ENCODE assay signal across 1 cellular context in genomic region chr1:244451951-244452795, GRCh38.
A peak's percentile ranks its signal among the peaks of the same experiment; 100 is the strongest.
TF ChIP-seq lines count a peak whose summit lies in the region.

No MANE protein-coding gene starts in this region.

TF ChIP-seq in K562, 482 proteins besides CTCF, POLR2A, EP300 and RAD21 (continued from another document and continues in another):
- TF ChIP-seq RBM22 (IDR thresholded peaks at IDR 0.05; ENCODE audit: low read depth, low read length, poor library complexity, severe bottlenecking) (no peak), STAT5B (CRISPR knock-in tag; IDR thresholded peaks at IDR 0.05) (no peak), GTF3C2 (IDR thresholded peaks at IDR 0.05; ENCODE audit: borderline replicate concordance, extremely low read depth, insufficient read length) (no peak), ZBTB5 (IDR thresholded peaks at IDR 0.05) (no peak), ELF4 (CRISPR knock-in tag; IDR thresholded peaks at IDR 0.05) (0 out of 2 replicates have a peak, but pooled peaks have one; percentile 21), RBM25 (IDR thresholded peaks at IDR 0.05; ENCODE audit: low read depth, low read length, severe bottlenecking) (peak; percentile 82), SP2 (IDR thresholded peaks at IDR 0.05; ENCODE audit: extremely low read depth, low read depth, low read length, poor library complexity, severe bottlenecking) (no peak), XRCC4 (IDR thresholded peaks at IDR 0.05; ENCODE audit: extremely low read depth, insufficient read depth, insufficient read length) (no peak), GTF2A2 (tag; IDR thresholded peaks at IDR 0.05) (no peak), TFAP4 (CRISPR knock-in tag; IDR thresholded peaks at IDR 0.05; ENCODE audit: borderline replicate concordance) (peak; percentile 65; the same call in 1 of the 2 replicates), KDM5B (IDR thresholded peaks at IDR 0.05; ENCODE audit: insufficient replicate concordance, low read depth, low read length) (no peak), C11orf30 (IDR thresholded peaks at IDR 0.05; ENCODE audit: low read depth) (no peak), ZNF134 (CRISPR knock-in tag; conservative IDR thresholded peaks at IDR 0.05) (no peak), MLLT1 (IDR thresholded peaks at IDR 0.05) (no peak), SIRT6 (IDR thresholded peaks at IDR 0.05; ENCODE audit: low read depth, low read length) (no peak), ASH1L (IDR thresholded peaks at IDR 0.05; ENCODE audit: borderline replicate concordance, low read depth, partially characterized antibody) (no peak), TARDBP (IDR thresholded peaks at IDR 0.05) (no peak), FOXK1 (CRISPR knock-in tag; IDR thresholded peaks at IDR 0.05; ENCODE audit: borderline replicate concordance) (no peak), PYGO2 (tag; IDR thresholded peaks at IDR 0.05) (0 out of 2 replicates have a peak, but pooled peaks have one; percentile 11), SMARCE1 (IDR thresholded peaks at IDR 0.05) (no peak), DMBX1 (CRISPR knock-in tag; IDR thresholded peaks at IDR 0.05; ENCODE audit: borderline replicate concordance) (0 out of 2 replicates have a peak, but pooled peaks have one; percentile 24), HNRNPK (IDR thresholded peaks at IDR 0.05; ENCODE audit: low read depth, low read length, poor library complexity, severe bottlenecking) (no peak), ZNF224 (CRISPR knock-in tag; IDR thresholded peaks at IDR 0.05) (no peak), ZNF76 (CRISPR knock-in tag; IDR thresholded peaks at IDR 0.05; ENCODE audit: borderline replicate concordance) (peak; percentile 90; the same call in 1 of the 2 replicates), GABPA (tag; conservative IDR thresholded peaks at IDR 0.05; ENCODE audit: low read depth) (peak; percentile 81), RBM14 (IDR thresholded peaks at IDR 0.05; ENCODE audit: borderline replicate concordance, insufficient read depth, low read depth, low read length) (no peak), E2F5 (CRISPR knock-in tag; IDR thresholded peaks at IDR 0.05) (no peak), ZNF77 (CRISPR knock-in tag; IDR thresholded peaks at IDR 0.05) (no peak), CREM (IDR thresholded peaks at IDR 0.05; ENCODE audit: low read depth) (peak; percentile 89), ZNF445 (CRISPR knock-in tag; IDR thresholded peaks at IDR 0.05; ENCODE audit: low read depth) (no peak), FUS (optimal IDR thresholded peaks at IDR 0.05; ENCODE audit: low read depth, low read length) (peak; percentile 5), NFE2L1 (tag; IDR thresholded peaks at IDR 0.05; ENCODE audit: borderline replicate concordance, low read depth) (no peak), CHAMP1 (IDR thresholded peaks at IDR 0.05) (peak; percentile 92), ZZZ3 (IDR thresholded peaks at IDR 0.05) (no peak), FOXO4 (CRISPR knock-in tag; IDR thresholded peaks at IDR 0.05) (no peak), MAX (CRISPR knock-in tag; IDR thresholded peaks at IDR 0.05) (peak; percentile 65), ZNF431 (CRISPR knock-in tag; IDR thresholded peaks at IDR 0.05) (no peak; the same call in 1 of the 2 replicates), TEAD4 (IDR thresholded peaks at IDR 0.05; ENCODE audit: low read length) (peak; percentile 64), TEAD4 (CRISPR knock-in tag; IDR thresholded peaks at IDR 0.05; ENCODE audit: borderline replicate concordance) (no peak), CCAR2 (IDR thresholded peaks at IDR 0.05; ENCODE audit: low read depth, low read length) (no peak), PPARD (CRISPR knock-in tag; IDR thresholded peaks at IDR 0.05) (no peak), RHOXF2B (CRISPR knock-in tag; conservative IDR thresholded peaks at IDR 0.05) (no peak), ZFP36 (IDR thresholded peaks at IDR 0.05; ENCODE audit: low read depth, low read length, partially characterized antibody) (no peak), AFF1 (IDR thresholded peaks at IDR 0.05; ENCODE audit: low read depth in 1 of 2, partially characterized antibody in 2 of 2) (peak; percentile 47 to 98), POLR3G (IDR thresholded peaks at IDR 0.05; ENCODE audit: extremely low read depth, insufficient read length, insufficient replicate concordance) (no peak), ZNF184 (CRISPR knock-in tag; IDR thresholded peaks at IDR 0.05) (no peak), RFX7 (CRISPR knock-in tag; IDR thresholded peaks at IDR 0.05) (no peak), ZBTB17 (CRISPR knock-in tag; IDR thresholded peaks at IDR 0.05) (peak; percentile 72), TBL1XR1 (IDR thresholded peaks at IDR 0.05; ENCODE audit: low read length in 2 of 2) (no peak; a peak in 1 of 4 replicates), ZNF696 (CRISPR knock-in tag; conservative IDR thresholded peaks at IDR 0.05) (no peak)
